In genomic region chr15:99732711-99733267, GRCh38 we compare ENCODE assay signal across 8 cellular contexts. TPM values are rescaled to one million over a fixed set of nuclear protein-coding genes. Genes with fewer than 3 reads are reported as not detected.
DNase-seq lines count a peak whose midpoint lies in the region; ATAC-seq, FAIRE-seq and TF ChIP-seq lines count a peak whose summit lies in the region.

No MANE protein-coding gene starts in this region.

- DNase-seq in GM12892 (ENCODE audit: insufficient read length) (no peak), mammary epithelial cell (peak; percentile 23), lower leg skin (ENCODE audit: low spot score in 2 of 2) (peak; percentile 50 to 93), LoVo (ENCODE audit: low spot score) (no peak)
- DNase-seq in activated CD8-positive, alpha-beta memory T cell treated with anti-CD3 and anti-CD28 coated beads, Interleukin-2, amount 50 U/mL, for 48 hours = no peak

- dilution Hi-C loops in mammary epithelial cell (cut with HindIII; ENCODE audit: low sequenced_read_pairs) = no loop called here

- no peak for TF ChIP-seq POLR2A in GM12892 (IDR thresholded peaks at IDR 0.05; ENCODE audit: low read depth, low read length)
- no peak for TF ChIP-seq POLR2A in lower leg skin (IDR thresholded peaks at IDR 0.05)

- peak; percentile 40 for FAIRE-seq in GM12892 (lab: Jason Lieb, UNC)

- H3K9ac ChIP-seq in KMS-11 = peak overlapping the region; percentile 54
- H3K9ac ChIP-seq in mammary epithelial cell (ENCODE audit: insufficient read depth, low read length) = peak overlapping the region; percentile 48

- no peak overlapping the region for H3K27ac ChIP-seq in KMS-11
- peak overlapping the region; percentile 26 for H3K27ac ChIP-seq in mammary epithelial cell (ENCODE audit: insufficient read depth, low read depth, low read length)
- peak overlapping the region; percentile 9 for H3K27ac ChIP-seq in temporal lobe (ENCODE audit: low read depth, low read length)

- intact Hi-C loops in mammary epithelial cell (cut with micrococcal nuclease) (loop anchor here (2.0 to 10.0 kb wide), 2 partner anchors 22 to 628 kb away; partner anchors contain the start of gene SYNM), lower leg skin (cut with DNase I; ENCODE audit: low total_unique reads) (no loop called here)

- no peak overlapping the region for H3K4me3 ChIP-seq in KMS-11 (IDR thresholded peaks at IDR 0.05; ENCODE audit: insufficient read depth, low read depth, low read length)
- peak overlapping the region; percentile 64 to 82 (median 70) for H3K4me3 ChIP-seq in mammary epithelial cell (replicated peaks in 1 of 3; ENCODE audit: insufficient read depth in 1 of 3, low read depth in 2 of 3, low read length in 3 of 3)
- peak overlapping the region; percentile 74 for H3K4me3 ChIP-seq in lower leg skin (ENCODE audit: low read depth, poor library complexity, severe bottlenecking)

- CTCF ChIA-PET in mammary epithelial cell (lab: Charles Lee; ENCODE audit: low non-redundant PET) = interaction anchor here (0.6 to 1.1 kb wide), 5 partner anchors 9 to 460 kb away, joined by 3 to 26 read pairs (median 9); no protein-coding TSS in a partner anchor

- WGBS in mammary epithelial cell (ENCODE audit: low coverage, missing lambda C conversion rate) = under 1% methylated on average over 28 of the region's 49 CpGs
- 1 to 2% methylated on average over 24 to 41 of the region's 49 CpGs for WGBS in lower leg skin, 2 donors

- H3K4me1 ChIP-seq in KMS-11 (ENCODE audit: low read depth, poor library complexity, severe bottlenecking) = peaks cover 8% of the 10 kb centered on the region
- peaks cover 28% of the 10 kb centered on the region for H3K4me1 ChIP-seq in mammary epithelial cell (ENCODE audit: insufficient read depth, low read length)

- H3K9me3 ChIP-seq in mammary epithelial cell (replicated peaks; ENCODE audit: insufficient read depth, low read length) = no peaks in the 10 kb centered on the region

- H3K79me2 ChIP-seq in KMS-11 (ENCODE audit: insufficient read depth, low read depth) = no peaks in the 10 kb centered on the region
- H3K79me2 ChIP-seq in mammary epithelial cell (ENCODE audit: insufficient read depth, low read length) = peaks cover 20% of the 10 kb centered on the region

- H3K27me3 ChIP-seq in KMS-11 (ENCODE audit: insufficient read depth, low read depth) (no peaks in the 10 kb centered on the region), mammary epithelial cell (ENCODE audit: insufficient read depth, low read length) (no peaks in the 10 kb centered on the region)

- peak; percentile 14 for ATAC-seq in GM21737 (IDR thresholded peaks at IDR 0.05; ENCODE audit: unreplicated experiment)

- TF ChIP-seq CTCF in KMS-11 (conservative IDR thresholded peaks at IDR 0.05; ENCODE audit: low read depth, low read length) (no peak), mammary epithelial cell (conservative IDR thresholded peaks at IDR 0.05 in 1 of 2, IDR thresholded peaks at IDR 0.05 in 1 of 2; ENCODE audit: extremely low read depth in 1 of 2, insufficient read depth in 1 of 2, low read depth in 1 of 2, low read length in 2 of 2) (no peak), lower leg skin (IDR thresholded peaks at IDR 0.05) (no peak)

- H3K4me2 ChIP-seq in KMS-11 = peak overlapping the region; percentile 54; the same call in 1 of the 2 replicates
- peak overlapping the region; percentile 95 for H3K4me2 ChIP-seq in mammary epithelial cell (ENCODE audit: insufficient read depth, low read depth, low read length)

- H2AFZ ChIP-seq in KMS-11 (ENCODE audit: low read depth) (peak overlapping the region; percentile 56), mammary epithelial cell (ENCODE audit: low read depth, low read length) (peak overlapping the region; percentile 87)

- H4K20me1 ChIP-seq in KMS-11 (ENCODE audit: insufficient read depth) (no peaks in the 10 kb centered on the region), mammary epithelial cell (ENCODE audit: insufficient read depth, low read length) (no peaks in the 10 kb centered on the region)

- no TSS peak for BruUV-seq in mammary epithelial cell (replicated peaks; lab: Mats Ljungman, UMichigan)

- in situ Hi-C loops in mammary epithelial cell (cut with MboI; ENCODE audit: low sequenced_read_pairs in 2 of 2) = no loop called here

- H3K36me3 ChIP-seq in KMS-11 (ENCODE audit: insufficient read depth) = no peaks in the 10 kb centered on the region
- peaks cover 2% of the 10 kb centered on the region for H3K36me3 ChIP-seq in mammary epithelial cell (ENCODE audit: insufficient read depth, low read length)

RNA-seq across cellular contexts. Expression of gene LYSMD4, which starts 0.4 kb away (rescaled TPM):
- polyA plus RNA-seq in GM12892 (2012; ENCODE audit: missing spikeins) = 4.9 TPM
- 10 to 100 TPM; 10.9 to 20.5 TPM for total RNA-seq in mammary epithelial cell
- 9.6 TPM for polyA plus RNA-seq in mammary epithelial cell
- 3.5 TPM for polyA minus RNA-seq in mammary epithelial cell
- 10 to 100 TPM; 18.3 to 34.8 (median 32.2) TPM for total RNA-seq in lower leg skin
- 14.8 TPM for total RNA-seq in temporal lobe

Comparison
In these comparisons a context has a peak if more than half of its experiments do, and no peak if none do; other contexts are left out.
1. DNase-seq: peak in mammary epithelial cell (single experiment) and lower leg skin (2 of 2); none in GM12892 (single experiment), LoVo (single experiment) and activated CD8-positive, alpha-beta memory T cell treated with anti-CD3 and anti-CD28 coated beads, Interleukin-2, amount 50 U/mL, for 48 hours (single experiment).